21 cellular contexts compared by ENCODE assay signal in genomic region chr18:1475867-1476266, GRCh38.
A peak's percentile ranks its signal among the peaks of the same experiment; 100 is the strongest.
DNase-seq lines count a peak whose midpoint lies in the region; ATAC-seq and FAIRE-seq lines count a peak whose summit lies in the region.
"Had no signal": no experiment of that assay in that cellular context is flagged by ENCODE, and none has a peak within 500 bp of the region (broad histone marks: within the 10 kb centered on the region; RNA-seq: fewer than 3 reads in every experiment).

No MANE protein-coding gene starts in this region.

- no peak overlapping the region for H3K4me2 ChIP-seq in mesenchymal stem cell (ENCODE audit: low read length, poor library complexity, severe bottlenecking)
- H3K4me2 ChIP-seq: BLaER1 treated with 17β-estradiol and CSF1 and Interleukin-3, amounts not matched to agents 10 nM and 100 nM had no signal

- H3K9ac ChIP-seq in mesenchymal stem cell (ENCODE audit: low read length) = no peak overlapping the region
- H3K9ac ChIP-seq: BLaER1 treated with 17β-estradiol and CSF1 and Interleukin-3, amounts not matched to agents 10 nM and 100 nM had no signal

- no peak overlapping the region for H2AK5ac ChIP-seq in mesenchymal stem cell (ENCODE audit: low read length, severe bottlenecking)

- H3K14ac ChIP-seq in mesenchymal stem cell (ENCODE audit: low read length in 2 of 2) = no peak overlapping the region

- no peak overlapping the region for H3K23ac ChIP-seq in mesenchymal stem cell (ENCODE audit: low read length in 2 of 2)

- 87% methylated on average over 7 of the region's 7 CpGs for WGBS in mesenchymal stem cell

- DNase-seq in SK-MEL-5 (ENCODE audit: low read depth, low spot score) = peak; percentile 16
- DNase-seq in mesenchymal stem cell = no peak
- DNase-seq in urothelium cell line (ENCODE audit: low spot score) = no peak
- DNase-seq in ACHN = no peak
- no peak for DNase-seq in NAMALWA (ENCODE audit: low spot score)
- DNase-seq: 8988T; AML-193; Caco-2; Calu3; CD4-positive, alpha-beta T cell; CD8-positive, alpha-beta T cell; DMS79 treated with DMSO at 0.1 percent for 48 hours; GF-D8 had no signal

- H3K79me1 ChIP-seq in mesenchymal stem cell (replicated peaks; ENCODE audit: low read length, poor library complexity, severe bottlenecking) = no peaks in the 10 kb centered on the region

- no peaks in the 10 kb centered on the region for H3K27me3 ChIP-seq in mesenchymal stem cell (ENCODE audit: control insufficient read depth in 1 of 2, insufficient read depth in 1 of 2, low read length in 2 of 2)
- H3K27me3 ChIP-seq: BLaER1 treated with 17β-estradiol and CSF1 and Interleukin-3, amounts not matched to agents 10 nM and 100 nM had no signal

- no peak for ATAC-seq in HG03045 (IDR thresholded peaks at IDR 0.05; ENCODE audit: unreplicated experiment)
- ATAC-seq: CD8-positive, alpha-beta T cell had no signal

- no peak overlapping the region for H3K4ac ChIP-seq in mesenchymal stem cell (ENCODE audit: low read depth in 1 of 2, low read length in 2 of 2)

- no peak overlapping the region for H4K8ac ChIP-seq in mesenchymal stem cell (ENCODE audit: low read length)

- H2BK5ac ChIP-seq in mesenchymal stem cell (ENCODE audit: low read depth, low read length, poor library complexity, severe bottlenecking) = no peak overlapping the region

- H3K4me1 ChIP-seq in mesenchymal stem cell (ENCODE audit: control insufficient read depth, insufficient read depth, low read depth, low read length) = no peaks in the 10 kb centered on the region
- H3K4me1 ChIP-seq: BLaER1 treated with 17β-estradiol and CSF1 and Interleukin-3, amounts not matched to agents 10 nM and 100 nM; Caco-2 had no signal

- H2BK15ac ChIP-seq in mesenchymal stem cell (ENCODE audit: low read depth, poor library complexity, severe bottlenecking) = no peak overlapping the region

- no peaks in the 10 kb centered on the region for H3K36me3 ChIP-seq in mesenchymal stem cell (ENCODE audit: control insufficient read depth in 1 of 2, insufficient read depth in 2 of 2, low read depth in 1 of 2, low read length in 2 of 2)
- H3K36me3 ChIP-seq: BLaER1 treated with 17β-estradiol and CSF1 and Interleukin-3, amounts not matched to agents 10 nM and 100 nM had no signal

- peak overlapping the region; percentile 19 for H2BK120ac ChIP-seq in mesenchymal stem cell (ENCODE audit: low read depth, low read length)

- no peak overlapping the region for H2AFZ ChIP-seq in mesenchymal stem cell (ENCODE audit: low read depth, low read length)

- no peaks in the 10 kb centered on the region for H3K9me3 ChIP-seq in mesenchymal stem cell (ENCODE audit: control insufficient read depth, low read length)
- H3K9me3 ChIP-seq: BLaER1 treated with 17β-estradiol and CSF1 and Interleukin-3, amounts not matched to agents 10 nM and 100 nM; Caco-2 had no signal

- H3K27ac ChIP-seq in mesenchymal stem cell (ENCODE audit: low read length, poor library complexity, severe bottlenecking) = no peak overlapping the region
- H3K27ac ChIP-seq: BLaER1 treated with 17β-estradiol and CSF1 and Interleukin-3, amounts not matched to agents 10 nM and 100 nM; C4-2B had no signal

- H4K91ac ChIP-seq in mesenchymal stem cell (ENCODE audit: low read length) = no peak overlapping the region

- H3K18ac ChIP-seq in mesenchymal stem cell (ENCODE audit: low read depth in 1 of 2, low read length in 2 of 2) = no peak overlapping the region

- in situ Hi-C loops in SK-MEL-5 (cut with HindIII; ENCODE audit: low pct_unique_long_range_greater_than_20kb, low sequenced_read_pairs) = no loop called here
- in situ Hi-C loops in ACHN (cut with HindIII; ENCODE audit: low pct_ligation_motif_present, low pct_unique_long_range_greater_than_20kb, low sequenced_read_pairs) = no loop called here

- FAIRE-seq in urothelium cell line (lab: Jason Lieb, UNC) = peak; percentile 90
- FAIRE-seq: A204.1, D721Med, G401.6, GM12891, GM19239 had no signal

- no peak overlapping the region for H3K4me3 ChIP-seq in mesenchymal stem cell (ENCODE audit: insufficient read depth in 1 of 2, low read depth in 1 of 2, low read length in 2 of 2)
- H3K4me3 ChIP-seq: BLaER1 treated with 17β-estradiol and CSF1 and Interleukin-3, amounts not matched to agents 10 nM and 100 nM had no signal

- H2BK12ac ChIP-seq in mesenchymal stem cell (ENCODE audit: low read length in 2 of 2) = no peak overlapping the region
